1 cellular context compared by ENCODE assay signal in the genomic region with DNA sequence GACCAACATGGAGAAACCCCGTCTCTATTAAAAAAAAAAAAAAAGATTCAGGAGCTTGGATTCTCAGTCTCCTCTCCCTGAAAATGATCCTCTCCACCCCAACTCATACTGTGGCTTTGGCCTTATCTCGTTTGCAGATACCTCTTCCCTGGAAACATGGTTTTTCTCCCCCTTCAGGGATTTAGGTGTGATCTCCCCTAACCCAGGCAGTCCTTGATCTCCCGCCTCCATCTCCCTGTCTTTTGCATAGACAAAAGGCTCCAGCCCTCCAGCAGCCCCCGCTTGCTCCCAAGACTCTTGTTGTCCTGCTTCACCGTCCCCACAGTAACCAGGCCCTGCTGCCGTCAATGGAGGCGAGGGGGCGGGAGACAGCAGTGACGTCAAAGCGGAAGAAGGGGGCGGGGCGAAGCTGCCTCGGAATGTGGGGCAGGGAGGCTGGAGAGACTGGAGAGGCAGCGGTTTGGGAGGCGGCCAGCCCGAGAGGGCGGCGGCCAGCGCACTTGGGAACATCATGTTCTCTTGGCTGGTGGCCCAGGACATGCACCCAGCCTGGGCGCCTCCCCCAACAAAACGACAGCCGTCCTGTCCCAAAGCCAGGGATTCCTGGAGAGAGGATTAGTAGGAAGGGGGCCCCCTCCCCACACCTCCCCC.
TF ChIP-seq lines count a peak whose summit lies in the region.

No MANE protein-coding gene starts in this region.

TF ChIP-seq in HepG2, 621 proteins besides CTCF, POLR2A, EP300 and RAD21 (continued from another document):
- TF ChIP-seq ZNF367 (CRISPR knock-in tag; IDR thresholded peaks at IDR 0.05; ENCODE audit: borderline replicate concordance) (no peak), SP5 (CRISPR knock-in tag; IDR thresholded peaks at IDR 0.05; ENCODE audit: borderline replicate concordance, low read depth) (peak; percentile 76), ZNF510 (CRISPR knock-in tag; IDR thresholded peaks at IDR 0.05; ENCODE audit: low read depth) (no peak), ZNF709 (CRISPR knock-in tag; IDR thresholded peaks at IDR 0.05) (no peak), ZNF549 (CRISPR knock-in tag; IDR thresholded peaks at IDR 0.05) (no peak), HNRNPUL1 (IDR thresholded peaks at IDR 0.05; ENCODE audit: low read depth, low read length) (no peak), YY1 (IDR thresholded peaks at IDR 0.05; ENCODE audit: insufficient read depth, insufficient replicate concordance, low read depth, low read length) (peak; percentile 66), ZNF33A (CRISPR knock-in tag; IDR thresholded peaks at IDR 0.05; ENCODE audit: borderline replicate concordance) (no peak), NR2F1 (CRISPR knock-in tag; IDR thresholded peaks at IDR 0.05) (no peak), POLR2G (IDR thresholded peaks at IDR 0.05; ENCODE audit: low read depth, low read length) (no peak), ZNF7 (CRISPR knock-in tag; IDR thresholded peaks at IDR 0.05) (no peak), ZNF205 (CRISPR knock-in tag; IDR thresholded peaks at IDR 0.05) (no peak), CSRNP2 (CRISPR knock-in tag; conservative IDR thresholded peaks at IDR 0.05; ENCODE audit: low read depth) (no peak), ZNF766 (CRISPR knock-in tag; IDR thresholded peaks at IDR 0.05; ENCODE audit: borderline replicate concordance) (no peak), ZNF101 (CRISPR knock-in tag; IDR thresholded peaks at IDR 0.05; ENCODE audit: borderline replicate concordance, low read depth) (no peak), ZNF362 (CRISPR knock-in tag; IDR thresholded peaks at IDR 0.05; ENCODE audit: borderline replicate concordance) (no peak), ZBTB7A (CRISPR knock-in tag; IDR thresholded peaks at IDR 0.05) (no peak), PLRG1 (conservative IDR thresholded peaks at IDR 0.05) (no peak), CBX5 (CRISPR knock-in tag; IDR thresholded peaks at IDR 0.05; ENCODE audit: borderline replicate concordance) (no peak), FOSL2 (CRISPR knock-in tag; IDR thresholded peaks at IDR 0.05) (0 out of 2 replicates have a peak, but pooled peaks have one; percentile 32), PHF8 (CRISPR knock-in tag; IDR thresholded peaks at IDR 0.05) (no peak; the same call in 1 of the 2 replicates), EHMT2 (IDR thresholded peaks at IDR 0.05; ENCODE audit: borderline replicate concordance, low read depth, low read length) (no peak), ZSCAN31 (CRISPR knock-in tag; IDR thresholded peaks at IDR 0.05; ENCODE audit: low read depth) (peak; percentile 52; the same call in 1 of the 2 replicates), GATAD1 (CRISPR knock-in tag; IDR thresholded peaks at IDR 0.05) (0 out of 2 replicates have a peak, but pooled peaks have one; percentile 19), ZNF20 (CRISPR knock-in tag; IDR thresholded peaks at IDR 0.05) (no peak), ZFP41 (CRISPR knock-in tag; IDR thresholded peaks at IDR 0.05; ENCODE audit: borderline replicate concordance) (no peak), ZNF740 (CRISPR knock-in tag; IDR thresholded peaks at IDR 0.05) (no peak)
- TF ChIP-seq, protein P1, sequence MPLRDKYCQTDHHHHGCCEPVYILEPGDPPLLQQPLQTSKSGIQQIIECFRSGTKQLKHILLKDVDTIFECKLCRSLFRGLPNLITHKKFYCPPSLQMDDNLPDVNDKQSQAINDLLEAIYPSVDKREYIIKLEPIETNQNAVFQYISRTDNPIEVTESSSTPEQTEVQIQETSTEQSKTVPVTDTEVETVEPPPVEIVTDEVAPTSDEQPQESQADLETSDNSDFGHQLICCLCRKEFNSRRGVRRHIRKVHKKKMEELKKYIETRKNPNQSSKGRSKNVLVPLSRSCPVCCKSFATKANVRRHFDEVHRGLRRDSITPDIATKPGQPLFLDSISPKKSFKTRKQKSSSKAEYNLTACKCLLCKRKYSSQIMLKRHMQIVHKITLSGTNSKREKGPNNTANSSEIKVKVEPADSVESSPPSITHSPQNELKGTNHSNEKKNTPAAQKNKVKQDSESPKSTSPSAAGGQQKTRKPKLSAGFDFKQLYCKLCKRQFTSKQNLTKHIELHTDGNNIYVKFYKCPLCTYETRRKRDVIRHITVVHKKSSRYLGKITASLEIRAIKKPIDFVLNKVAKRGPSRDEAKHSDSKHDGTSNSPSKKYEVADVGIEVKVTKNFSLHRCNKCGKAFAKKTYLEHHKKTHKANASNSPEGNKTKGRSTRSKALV (CRISPR knock-in tag; IDR thresholded peaks at IDR 0.05), result no peak
- TF ChIP-seq, protein P2, sequence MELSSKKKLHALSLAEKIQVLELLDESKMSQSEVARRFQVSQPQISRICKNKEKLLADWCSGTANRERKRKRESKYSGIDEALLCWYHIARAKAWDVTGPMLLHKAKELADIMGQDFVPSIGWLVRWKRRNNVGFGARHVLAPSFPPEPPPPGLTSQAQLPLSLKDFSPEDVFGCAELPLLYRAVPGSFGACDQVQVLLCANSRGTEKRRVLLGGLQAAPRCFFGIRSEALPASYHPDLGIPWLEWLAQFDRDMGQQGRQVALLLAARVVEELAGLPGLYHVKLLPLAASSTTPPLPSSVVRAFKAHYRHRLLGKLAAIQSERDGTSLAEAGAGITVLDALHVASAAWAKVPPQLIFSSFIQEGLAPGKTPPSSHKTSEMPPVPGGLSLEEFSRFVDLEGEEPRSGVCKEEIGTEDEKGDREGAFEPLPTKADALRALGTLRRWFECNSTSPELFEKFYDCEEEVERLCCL (CRISPR knock-in tag; IDR thresholded peaks at IDR 0.05; ENCODE audit: borderline replicate concordance), result no peak
- TF ChIP-seq, protein P3, sequence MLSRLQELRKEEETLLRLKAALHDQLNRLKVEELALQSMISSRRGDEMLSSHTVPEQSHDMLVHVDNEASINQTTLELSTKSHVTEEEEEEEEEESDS (CRISPR knock-in tag; IDR thresholded peaks at IDR 0.05; ENCODE audit: borderline replicate concordance), result no peak
